19 cellular contexts compared by ENCODE assay signal in the genomic region with DNA sequence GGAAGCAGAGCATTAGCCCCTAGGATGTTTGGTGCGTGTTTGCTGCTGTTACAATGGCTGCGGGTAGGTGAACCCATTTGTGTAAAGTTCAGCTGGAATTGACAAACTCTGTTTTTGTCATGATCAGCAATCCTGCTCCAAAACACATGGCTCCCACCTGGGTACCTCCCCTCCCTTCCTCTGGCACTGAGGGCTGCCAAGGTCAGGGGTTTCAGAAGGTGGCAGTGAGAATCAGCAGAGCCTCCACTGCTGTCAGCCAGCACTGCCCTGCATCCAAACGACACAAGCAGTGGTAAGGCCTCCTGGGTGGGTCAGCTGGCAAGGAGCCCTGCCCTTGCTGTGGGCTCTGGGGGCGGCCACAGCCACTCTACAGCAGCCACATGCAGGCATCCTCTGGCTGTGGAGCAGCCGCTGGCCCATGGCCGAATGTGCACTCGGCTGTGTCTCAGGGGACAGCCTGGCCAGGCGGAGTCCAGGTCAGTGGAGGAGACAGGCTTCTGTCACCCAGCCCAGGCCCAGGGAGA. TPM values are rescaled to one million over a fixed set of nuclear protein-coding genes. Genes with fewer than 3 reads are reported as not detected.
"Had no signal": no experiment of that assay in that cellular context is flagged by ENCODE, and none has a peak within 500 bp of the region (broad histone marks: within the 10 kb centered on the region; RNA-seq: fewer than 3 reads in every experiment).

No MANE protein-coding gene starts in this region.

- H3K4me3 ChIP-seq: cardiac muscle cell had no signal

- H3K27ac ChIP-seq: cardiac muscle cell, WERI-Rb-1 had no signal

- H3K27me3 ChIP-seq: cardiac muscle cell had no signal

- ATAC-seq: activated CD8-positive, alpha-beta T cell treated with anti-CD3 and anti-CD28 coated beads, Interleukin-2, amount 10 ng/mL, durations not matched to agents 7 days and 5 days; activated naive CD8-positive, alpha-beta T cell treated with anti-CD3 and anti-CD28 coated beads, Interleukin-2, amount 50 U/mL, for 24 hours; T-cell had no signal

- H3K36me3 ChIP-seq: cardiac muscle cell, WERI-Rb-1 had no signal

- FAIRE-seq: endometrium, keratinocyte, TTC549 had no signal

- DNase-seq: activated CD4-positive, alpha-beta T cell treated with anti-CD3 and anti-CD28 coated beads, Interleukin-2, amount 50 U/mL, for 1 hour; activated CD4-positive, CD25-positive, alpha-beta regulatory T cell treated with anti-CD3 and anti-CD28 coated beads, Interleukin-2, amount 50 U/mL, for 72 hours; activated CD8-positive, alpha-beta T cell treated with anti-CD3 and anti-CD28 coated beads, Interleukin-2, amount 10 ng/mL, durations not matched to agents 7 days and 5 days; activated gamma-delta T cell; activated naive CD4-positive, alpha-beta T cell treated with anti-CD3 and anti-CD28 coated beads, Interleukin-2, amount 50 U/mL, for 16 hours; activated naive CD8-positive, alpha-beta T cell treated with anti-CD3 and anti-CD28 coated beads, Interleukin-2, amount 50 U/mL, for 24 hours; effector CD4-positive, alpha-beta T cell; mammary epithelial cell; midbrain; nucleus accumbens; stimulated activated CD4-positive, alpha-beta T cell treated with anti-CD3 and anti-CD28 coated beads, Interleukin-2, amount 100 ng/mL, for 48 hours; stimulated activated CD8-positive, alpha-beta memory T cell treated with anti-CD3 and anti-CD28 coated beads, Interleukin-4, amount 100 ng/mL, for 48 hours; stimulated activated naive CD4-positive, alpha-beta T cell; T-cell; WERI-Rb-1 had no signal

RNA-seq across cellular contexts. Expression of a gene that starts 32.8 kb away (rescaled TPM):
- polyA plus RNA-seq: keratinocyte, mammary epithelial cell had no signal
